8 cellular contexts compared by ENCODE assay signal in genomic region chr14:91509878-91510170, GRCh38. TPM values are rescaled to one million over a fixed set of nuclear protein-coding genes. Genes with fewer than 3 reads are reported as not detected.
DNase-seq lines count a peak whose midpoint lies in the region; ATAC-seq lines count a peak whose summit lies in the region.

No MANE protein-coding gene starts in this region.

- DNase-seq in iPS DF 6.9 (ENCODE audit: low read depth, low spot score) (no peak), NCI-H1417 treated with DMSO at 0.1 percent for 48 hours (lab: John Stamatoyannopoulos, UW) (no peak), posterior cingulate gyrus (no peak)
- DNase-seq in stimulated activated effector memory CD8-positive, alpha-beta T cell treated with anti-CD3 and anti-CD28 coated beads, Interleukin-12 subunit alpha, Interleukin-12 subunit beta, amount 100 ng/mL, for 72 hours (ENCODE audit: low spot score in 2 of 2): no peak

- H3K27ac Mint-ChIP-seq in activated T-helper 17 cell treated with anti-CD3 and anti-CD28 coated beads, Interleukin-2, amount 50 U/mL, for 72 hours: peak overlapping the region; percentile 99
- peak overlapping the region; percentile 100 for H3K27ac Mint-ChIP-seq in stimulated activated effector memory CD8-positive, alpha-beta T cell treated with anti-CD3 and anti-CD28 coated beads, Interleukin-12 subunit alpha, Interleukin-12 subunit beta, amount 100 ng/mL, for 72 hours

- H3K27ac ChIP-seq in BLaER1 treated with 17β-estradiol and CSF1 and Interleukin-3, amounts not matched to agents 10 nM and 100 nM: peak overlapping the region; percentile 97 to 100 (median 100)
- H3K27ac ChIP-seq in iPS DF 6.9 (ENCODE audit: low read length): no peak overlapping the region

- peaks cover 39 to 47% (median 45%) of the 10 kb centered on the region in 11 experiments for H4K20me1 ChIP-seq in BLaER1 treated with 17β-estradiol and CSF1 and Interleukin-3, amounts not matched to agents 10 nM and 100 nM

- H3K4me1 ChIP-seq in BLaER1 treated with 17β-estradiol and CSF1 and Interleukin-3, amounts not matched to agents 10 nM and 100 nM: peaks cover 11 to 35% (median 23%) of the 10 kb centered on the region in 10 experiments; a peak in 18 of 20 replicates
- no peaks in the 10 kb centered on the region for H3K4me1 ChIP-seq in iPS DF 6.9 (ENCODE audit: control insufficient read depth, insufficient read depth, low read length)

- no peaks in the 10 kb centered on the region for H3K9me3 Mint-ChIP-seq in activated T-helper 17 cell treated with anti-CD3 and anti-CD28 coated beads, Interleukin-2, amount 50 U/mL, for 72 hours
- no peaks in the 10 kb centered on the region for H3K9me3 Mint-ChIP-seq in stimulated activated effector memory CD8-positive, alpha-beta T cell treated with anti-CD3 and anti-CD28 coated beads, Interleukin-12 subunit alpha, Interleukin-12 subunit beta, amount 100 ng/mL, for 72 hours

- peak overlapping the region; percentile 71 to 99 (median 88); a peak in 20 of 22 replicates for H3K4me2 ChIP-seq in BLaER1 treated with 17β-estradiol and CSF1 and Interleukin-3, amounts not matched to agents 10 nM and 100 nM

- peaks cover 48% of the 10 kb centered on the region for H3K36me3 Mint-ChIP-seq in activated T-helper 17 cell treated with anti-CD3 and anti-CD28 coated beads, Interleukin-2, amount 50 U/mL, for 72 hours (ENCODE audit: low read depth)
- peaks cover 54% of the 10 kb centered on the region for H3K36me3 Mint-ChIP-seq in stimulated activated effector memory CD8-positive, alpha-beta T cell treated with anti-CD3 and anti-CD28 coated beads, Interleukin-12 subunit alpha, Interleukin-12 subunit beta, amount 100 ng/mL, for 72 hours

- H3K9me3 ChIP-seq in BLaER1 treated with 17β-estradiol and CSF1 and Interleukin-3, amounts not matched to agents 10 nM and 100 nM (replicated peaks in 1 of 11): no peaks in the 10 kb centered on the region
- no peaks in the 10 kb centered on the region for H3K9me3 ChIP-seq in iPS DF 6.9 (ENCODE audit: control insufficient read depth, insufficient read depth, low read length)

- H3K36me3 ChIP-seq in BLaER1 treated with 17β-estradiol and CSF1 and Interleukin-3, amounts not matched to agents 10 nM and 100 nM: peaks cover 15 to 36% (median 27%) of the 10 kb centered on the region in 11 experiments; a peak in 21 of 22 replicates
- H3K36me3 ChIP-seq in iPS DF 6.9 (ENCODE audit: control insufficient read depth, insufficient read depth, low read length): peaks cover 6% of the 10 kb centered on the region; the same call in 1 of the 2 replicates

- peak overlapping the region; percentile 97 to 100 (median 100) for H3K9ac ChIP-seq in BLaER1 treated with 17β-estradiol and CSF1 and Interleukin-3, amounts not matched to agents 10 nM and 100 nM

- ATAC-seq in GM19351 (IDR thresholded peaks at IDR 0.05; ENCODE audit: unreplicated experiment) (peak; percentile 31), HG03378 (IDR thresholded peaks at IDR 0.05; ENCODE audit: unreplicated experiment) (peak; percentile 22)
- peak; percentile 51 for ATAC-seq in activated T-helper 17 cell treated with anti-CD3 and anti-CD28 coated beads, Interleukin-2, amount 50 U/mL, for 72 hours (replicated peaks)
- ATAC-seq in stimulated activated effector memory CD8-positive, alpha-beta T cell treated with anti-CD3 and anti-CD28 coated beads, Interleukin-12 subunit alpha, Interleukin-12 subunit beta, amount 100 ng/mL, for 72 hours: peak; percentile 49

- no peaks in the 10 kb centered on the region for H3K27me3 ChIP-seq in BLaER1 treated with 17β-estradiol and CSF1 and Interleukin-3, amounts not matched to agents 10 nM and 100 nM
- H3K27me3 ChIP-seq in iPS DF 6.9 (ENCODE audit: control insufficient read depth, insufficient read depth, low read length): no peaks in the 10 kb centered on the region

- WGBS in iPS DF 6.9 (ENCODE audit: insufficient coverage, insufficient read length): no CpG with 5 or more reads among the region's 34 CpGs

- intact Hi-C loops in posterior cingulate gyrus (cut with DNase I): loop anchor here (10.0 kb wide), 1 partner anchor 405 kb away; no protein-coding TSS in a partner anchor

- peaks cover 4% of the 10 kb centered on the region for H3K4me1 Mint-ChIP-seq in activated T-helper 17 cell treated with anti-CD3 and anti-CD28 coated beads, Interleukin-2, amount 50 U/mL, for 72 hours
- H3K4me1 Mint-ChIP-seq in stimulated activated effector memory CD8-positive, alpha-beta T cell treated with anti-CD3 and anti-CD28 coated beads, Interleukin-12 subunit alpha, Interleukin-12 subunit beta, amount 100 ng/mL, for 72 hours: peaks cover 14% of the 10 kb centered on the region

- peak overlapping the region; percentile 88 to 100 (median 100) for H3K4me3 ChIP-seq in BLaER1 treated with 17β-estradiol and CSF1 and Interleukin-3, amounts not matched to agents 10 nM and 100 nM
- peak overlapping the region; percentile 89 for H3K4me3 ChIP-seq in iPS DF 6.9 (ENCODE audit: low read length)

- H3K27me3 Mint-ChIP-seq in activated T-helper 17 cell treated with anti-CD3 and anti-CD28 coated beads, Interleukin-2, amount 50 U/mL, for 72 hours: no peaks in the 10 kb centered on the region

- peak overlapping the region; percentile 93 for H3K4me3 Mint-ChIP-seq in activated T-helper 17 cell treated with anti-CD3 and anti-CD28 coated beads, Interleukin-2, amount 50 U/mL, for 72 hours
- peak overlapping the region; percentile 96 for H3K4me3 Mint-ChIP-seq in stimulated activated effector memory CD8-positive, alpha-beta T cell treated with anti-CD3 and anti-CD28 coated beads, Interleukin-12 subunit alpha, Interleukin-12 subunit beta, amount 100 ng/mL, for 72 hours

RNA-seq across cellular contexts. Expression of gene PPP4R3A, which starts 0.3 kb away (rescaled TPM):
- total RNA-seq in activated T-helper 17 cell treated with anti-CD3 and anti-CD28 coated beads, Interleukin-2, amount 50 U/mL, for 72 hours: 100 to 1,000 TPM; 118 to 143 TPM
